In the genomic region with DNA sequence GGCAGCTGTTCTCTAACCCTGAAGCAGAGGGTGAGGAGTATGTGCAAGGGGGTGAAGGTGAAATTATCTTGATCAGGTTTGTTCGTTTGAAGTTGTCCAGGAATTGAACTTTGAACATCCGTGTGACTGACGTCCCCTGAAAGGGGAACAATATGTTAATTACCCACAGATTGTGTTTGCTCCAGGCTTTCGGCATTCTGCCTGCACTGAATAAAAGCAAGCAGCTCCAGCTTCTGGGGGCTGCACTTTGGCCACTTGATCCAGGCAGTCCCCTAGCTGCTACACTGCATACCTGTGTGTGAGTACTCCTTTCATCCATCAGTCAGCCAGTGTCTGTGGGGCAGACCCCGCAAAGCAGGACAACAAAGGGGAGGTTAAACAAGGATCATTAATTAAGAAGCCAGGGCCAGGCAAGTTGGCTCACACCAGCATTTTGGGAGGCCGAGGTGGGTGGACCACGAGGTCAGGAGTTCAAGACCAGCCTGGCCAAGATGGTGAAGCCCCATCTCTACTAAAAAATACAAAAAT, we compare ENCODE assay signal across 19 cellular contexts.
DNase-seq lines count a peak whose midpoint lies in the region; ATAC-seq lines count a peak whose summit lies in the region.
"Had no signal": no experiment of that assay in that cellular context is flagged by ENCODE, and none has a peak within 500 bp of the region (broad histone marks: within the 10 kb centered on the region; RNA-seq: fewer than 3 reads in every experiment).

No MANE protein-coding gene starts in this region.

- no peak overlapping the region for H3K4me3 Mint-ChIP-seq in activated CD4-positive, alpha-beta T cell treated with anti-CD3 and anti-CD28 coated beads, Interleukin-2, amount 10 ng/mL, durations not matched to agents 24 days and 14 days
- no peak overlapping the region for H3K4me3 Mint-ChIP-seq in activated T-helper 1 cell treated with anti-CD3 and anti-CD28 coated beads, Interleukin-12 subunit alpha, Interleukin-12 subunit beta, Interleukin-2, Interleukin-4 antibody, amounts not matched to agents 30 ng/mL and 10 ng/mL and 1 ng/mL, durations not matched to agents 14 hours and 24 hours and 36 hours

- peak overlapping the region; percentile 20 for H3K27ac Mint-ChIP-seq in activated CD4-positive, alpha-beta T cell treated with anti-CD3 and anti-CD28 coated beads, Interleukin-2, amount 10 ng/mL, durations not matched to agents 24 days and 14 days
- H3K27ac Mint-ChIP-seq in activated T-helper 1 cell treated with anti-CD3 and anti-CD28 coated beads, Interleukin-12 subunit alpha, Interleukin-12 subunit beta, Interleukin-2, Interleukin-4 antibody, amounts not matched to agents 30 ng/mL and 10 ng/mL and 1 ng/mL, durations not matched to agents 14 hours and 24 hours and 36 hours: no peak overlapping the region
- H3K27ac Mint-ChIP-seq: CD4-positive, CD25-positive, alpha-beta regulatory T cell had no signal

- ATAC-seq in left colon: peak; percentile 73
- ATAC-seq: SK-N-SH treated with all-trans-retinoic acid at 6 μM for 48 hours had no signal

- DNase-seq in activated CD4-positive, alpha-beta T cell treated with anti-CD3 and anti-CD28 coated beads, Interleukin-2, amount 10 ng/mL, durations not matched to agents 24 days and 14 days: no peak
- DNase-seq in activated CD4-positive, alpha-beta T cell treated with anti-CD3 and anti-CD28 coated beads for 4 hours: no peak
- DNase-seq in SW480 (ENCODE audit: low spot score) (peak; percentile 16), left colon (no peak), DMS53 treated with DMSO at 0.1 percent for 48 hours (lab: John Stamatoyannopoulos, UW; ENCODE audit: unreplicated experiment) (no peak), NCI-H2107 treated with DMSO at 0.1 percent for 48 hours (lab: John Stamatoyannopoulos, UW; ENCODE audit: unreplicated experiment) (no peak)
- no peak for DNase-seq in activated CD8-positive, alpha-beta memory T cell treated with anti-CD3 and anti-CD28 coated beads for 24 hours
- DNase-seq in activated T-helper 1 cell treated with anti-CD3 and anti-CD28 coated beads, Interleukin-12 subunit alpha, Interleukin-12 subunit beta, Interleukin-2, Interleukin-4 antibody, amounts not matched to agents 30 ng/mL and 10 ng/mL and 1 ng/mL, durations not matched to agents 14 hours and 24 hours and 36 hours (ENCODE audit: low spot score): no peak
- DNase-seq: 8988T; CD4-positive, CD25-positive, alpha-beta regulatory T cell; COR-L47; GM23248; Karpas-422; NCI-H1436; NCI-H1930; NCI-H446; NCI-H69; SIG-M5 had no signal

- intact Hi-C loops in activated CD4-positive, alpha-beta T cell treated with anti-CD3 and anti-CD28 coated beads, Interleukin-2, amount 10 ng/mL, durations not matched to agents 24 days and 14 days (cut with micrococcal nuclease): no loop called here
- intact Hi-C loops in left colon (cut with DNase I, micrococcal nuclease): no loop called here
- intact Hi-C loops in activated T-helper 1 cell treated with anti-CD3 and anti-CD28 coated beads, Interleukin-12 subunit alpha, Interleukin-12 subunit beta, Interleukin-2, Interleukin-4 antibody, amounts not matched to agents 30 ng/mL and 10 ng/mL and 1 ng/mL, durations not matched to agents 14 hours and 24 hours and 36 hours (cut with micrococcal nuclease): no loop called here

- H3K4me1 Mint-ChIP-seq in activated CD4-positive, alpha-beta T cell treated with anti-CD3 and anti-CD28 coated beads, Interleukin-2, amount 10 ng/mL, durations not matched to agents 24 days and 14 days: no peaks in the 10 kb centered on the region
- H3K4me1 Mint-ChIP-seq in activated T-helper 1 cell treated with anti-CD3 and anti-CD28 coated beads, Interleukin-12 subunit alpha, Interleukin-12 subunit beta, Interleukin-2, Interleukin-4 antibody, amounts not matched to agents 30 ng/mL and 10 ng/mL and 1 ng/mL, durations not matched to agents 14 hours and 24 hours and 36 hours (ENCODE audit: low read depth): peaks cover 1% of the 10 kb centered on the region

- H3K9me3 Mint-ChIP-seq in activated CD4-positive, alpha-beta T cell treated with anti-CD3 and anti-CD28 coated beads, Interleukin-2, amount 10 ng/mL, durations not matched to agents 24 days and 14 days: no peaks in the 10 kb centered on the region
- H3K9me3 Mint-ChIP-seq in activated T-helper 1 cell treated with anti-CD3 and anti-CD28 coated beads, Interleukin-12 subunit alpha, Interleukin-12 subunit beta, Interleukin-2, Interleukin-4 antibody, amounts not matched to agents 30 ng/mL and 10 ng/mL and 1 ng/mL, durations not matched to agents 14 hours and 24 hours and 36 hours: no peaks in the 10 kb centered on the region
- H3K9me3 Mint-ChIP-seq: CD4-positive, CD25-positive, alpha-beta regulatory T cell had no signal

- no peaks in the 10 kb centered on the region for H3K36me3 Mint-ChIP-seq in activated CD4-positive, alpha-beta T cell treated with anti-CD3 and anti-CD28 coated beads, Interleukin-2, amount 10 ng/mL, durations not matched to agents 24 days and 14 days (ENCODE audit: low read depth)
- no peaks in the 10 kb centered on the region for H3K36me3 Mint-ChIP-seq in activated T-helper 1 cell treated with anti-CD3 and anti-CD28 coated beads, Interleukin-12 subunit alpha, Interleukin-12 subunit beta, Interleukin-2, Interleukin-4 antibody, amounts not matched to agents 30 ng/mL and 10 ng/mL and 1 ng/mL, durations not matched to agents 14 hours and 24 hours and 36 hours (ENCODE audit: low read depth)
- H3K36me3 Mint-ChIP-seq: CD4-positive, CD25-positive, alpha-beta regulatory T cell had no signal

- H3K27me3 Mint-ChIP-seq in activated CD4-positive, alpha-beta T cell treated with anti-CD3 and anti-CD28 coated beads, Interleukin-2, amount 10 ng/mL, durations not matched to agents 24 days and 14 days: no peaks in the 10 kb centered on the region
- peaks cover 3% of the 10 kb centered on the region for H3K27me3 Mint-ChIP-seq in activated T-helper 1 cell treated with anti-CD3 and anti-CD28 coated beads, Interleukin-12 subunit alpha, Interleukin-12 subunit beta, Interleukin-2, Interleukin-4 antibody, amounts not matched to agents 30 ng/mL and 10 ng/mL and 1 ng/mL, durations not matched to agents 14 hours and 24 hours and 36 hours (ENCODE audit: insufficient read depth)
- H3K27me3 Mint-ChIP-seq: CD4-positive, CD25-positive, alpha-beta regulatory T cell had no signal
